In genomic region chr2:224523626-224524577, GRCh38 we compare ENCODE assay signal across 8 cellular contexts.
DNase-seq lines count a peak whose midpoint lies in the region; ATAC-seq and TF ChIP-seq lines count a peak whose summit lies in the region.

No MANE protein-coding gene starts in this region.

- peaks cover 79% of the 10 kb centered on the region for H3K4me1 Mint-ChIP-seq in activated CD4-positive, alpha-beta T cell treated with anti-CD3 and anti-CD28 coated beads for 36 hours

- no peaks in the 10 kb centered on the region for H3K9me3 Mint-ChIP-seq in activated CD4-positive, alpha-beta T cell treated with anti-CD3 and anti-CD28 coated beads for 36 hours (ENCODE audit: low read depth)

- no peaks in the 10 kb centered on the region for H3K9me3 ChIP-seq in spleen

- H3K4me1 ChIP-seq in spleen, result peaks cover 68 to 100% (median 95%) of the 10 kb centered on the region in 6 donors

- H3K36me3 Mint-ChIP-seq in activated CD4-positive, alpha-beta T cell treated with anti-CD3 and anti-CD28 coated beads for 36 hours (ENCODE audit: low read depth), result peaks cover 15% of the 10 kb centered on the region

- H3K27me3 ChIP-seq in spleen (replicated peaks in 1 of 7), result no peaks in the 10 kb centered on the region

- H3K27ac Mint-ChIP-seq in activated CD4-positive, alpha-beta T cell treated with anti-CD3 and anti-CD28 coated beads for 36 hours, result peak overlapping the region; percentile 84

- H3K36me3 ChIP-seq in spleen, result no peaks in the 10 kb centered on the region

- POLR2A ChIA-PET in activated CD4-positive, alpha-beta T cell treated with anti-CD3 and anti-CD28 coated beads for 36 hours (lab: Charles Lee), result interaction anchor here (0.6 to 0.7 kb wide), 2 partner anchors 52 to 520 kb away, joined by 3 to 5 read pairs; no protein-coding TSS in a partner anchor

- peak; percentile 75 for ATAC-seq in activated CD4-positive, alpha-beta T cell treated with anti-CD3 and anti-CD28 coated beads for 36 hours
- peak; percentile 30 for ATAC-seq in HG03439 (IDR thresholded peaks at IDR 0.05; ENCODE audit: unreplicated experiment)

- H3K27ac ChIP-seq in spleen, result peak overlapping the region; percentile 21 to 88 (median 82)

- TF ChIP-seq CTCF in spleen (IDR thresholded peaks at IDR 0.05 in 8 of 11, conservative IDR thresholded peaks at IDR 0.05 in 3 of 11), result no peak
- TF ChIP-seq CTCF in foreskin fibroblast (IDR thresholded peaks at IDR 0.05; ENCODE audit: low read depth, low read length), result no peak

- no peak for TF ChIP-seq POLR2A in spleen (IDR thresholded peaks at IDR 0.05)

- peak overlapping the region; percentile 50 for H3K4me3 Mint-ChIP-seq in activated CD4-positive, alpha-beta T cell treated with anti-CD3 and anti-CD28 coated beads for 36 hours

- no peaks in the 10 kb centered on the region for H3K27me3 Mint-ChIP-seq in activated CD4-positive, alpha-beta T cell treated with anti-CD3 and anti-CD28 coated beads for 36 hours

- WGBS in spleen, 5 donors, result 46 to 55% (median 50%) methylated on average over 6 of the region's 6 CpGs

- no peak for DNase-seq in activated CD4-positive, alpha-beta T cell treated with anti-CD3 and anti-CD28 coated beads for 36 hours
- DNase-seq in activated CD4-positive, alpha-beta T cell treated with anti-CD3 and anti-CD28 coated beads for 4 hours, result no peak
- DNase-seq in astrocyte of the hippocampus (ENCODE audit: low read depth, low spot score) (peak; percentile 13), spleen (no peak), foreskin fibroblast (no peak), HCEC 1CT (no peak)
- DNase-seq in stimulated activated CD4-positive, alpha-beta T cell treated with anti-CD3 and anti-CD28 coated beads, Interleukin-4, amount 100 ng/mL, for 24 hours, result no peak

- H3K4me3 ChIP-seq in spleen (peak overlapping the region in 1 of 8 donors; percentile 41), foreskin fibroblast (ENCODE audit: low read depth in 1 of 2, low read length in 2 of 2) (no peak overlapping the region)

- intact Hi-C loops in activated CD4-positive, alpha-beta T cell treated with anti-CD3 and anti-CD28 coated beads for 36 hours (cut with DNase I, micrococcal nuclease), result loop anchor here (1.0 to 5.0 kb wide), 3 partner anchors 37 to 61 kb away; partner anchors contain the start of gene CUL3 (in 1 of the 2)
- intact Hi-C loops in spleen (cut with DNase I; ENCODE audit: low total_unique reads), result loop anchor here (10.0 kb wide), 1 partner anchor 61 kb away; the partner anchor contains the start of gene CUL3

- CTCF ChIA-PET in activated CD4-positive, alpha-beta T cell treated with anti-CD3 and anti-CD28 coated beads for 36 hours (lab: Charles Lee), result interaction anchor here (0.6 to 2.0 kb wide), 3 partner anchors 15 to 57 kb away, joined by 3 to 6 read pairs (median 4); no protein-coding TSS in a partner anchor
